In the genomic region with DNA sequence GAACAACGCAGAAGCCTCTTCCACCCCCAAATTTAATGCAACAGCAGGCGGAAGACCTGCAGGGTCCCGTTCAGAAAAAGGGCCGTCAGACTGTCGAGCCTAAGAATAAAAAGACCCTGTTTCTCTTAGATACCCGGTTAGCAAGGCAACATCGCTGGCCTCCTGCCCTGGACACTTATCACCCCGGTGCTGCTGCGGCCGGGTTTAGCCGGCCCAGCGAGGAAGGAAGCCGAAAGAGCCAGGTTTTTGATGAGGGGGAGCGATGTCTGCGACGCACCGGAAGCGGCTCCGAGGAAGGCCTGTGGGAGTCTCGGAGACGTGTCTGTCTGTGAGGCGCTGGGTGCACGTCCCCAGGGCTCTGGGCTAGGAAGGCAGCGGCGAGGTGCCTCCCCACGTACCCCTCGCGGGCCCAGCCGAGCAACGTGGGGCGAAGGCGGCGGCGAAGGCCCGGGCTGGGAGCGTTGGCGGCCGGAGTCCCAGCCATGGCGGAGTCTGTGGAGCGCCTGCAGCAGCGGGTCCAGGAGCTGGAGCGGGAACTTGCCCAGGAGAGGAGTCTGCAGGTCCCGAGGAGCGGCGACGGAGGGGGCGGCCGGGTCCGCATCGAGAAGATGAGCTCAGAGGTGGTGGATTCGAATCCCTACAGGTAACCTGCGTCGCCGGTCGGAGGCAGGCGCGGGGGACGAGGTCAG, we compare ENCODE assay signal across 8 cellular contexts. TPM values are rescaled to one million over a fixed set of nuclear protein-coding genes. Genes with fewer than 3 reads are reported as not detected.
DNase-seq lines count a peak whose midpoint lies in the region; ATAC-seq and TF ChIP-seq lines count a peak whose summit lies in the region.

UBA5 (plus strand) TSS at position 274 of the 689 bp plus-strand sequence; CDS start at position 483, 209 bp downstream.

- H3K4me1 ChIP-seq in thoracic aorta (ENCODE audit: control insufficient read depth in 1 of 2, low read depth in 2 of 2): peaks cover 25 to 44% of the 10 kb centered on the region in 2 donors

- DNase-seq in EL (peak; percentile 77), SK-N-DZ (ENCODE audit: low spot score) (peak; percentile 79), globus pallidus (ENCODE audit: low spot score) (peak; percentile 67), omental fat pad (ENCODE audit: low spot score) (no peak), thoracic aorta (ENCODE audit: low spot score) (no peak)
- peak; percentile 55 for DNase-seq in Jurkat, Clone E6-1 (ENCODE audit: low read depth, low spot score)
- peak; percentile 77 for DNase-seq in activated naive CD4-positive, alpha-beta T cell treated with anti-CD3 and anti-CD28 coated beads, Interleukin-2, amount 50 U/mL, for 16 hours

- peak within 1 kb of the TSS; percentile 95 to 96 for H3K27ac ChIP-seq in thoracic aorta

- H3K27me3 ChIP-seq in thoracic aorta (replicated peaks; ENCODE audit: insufficient read depth): no peaks in the 10 kb centered on the region

- TF ChIP-seq CTCF in omental fat pad (IDR thresholded peaks at IDR 0.05) (no peak), thoracic aorta (IDR thresholded peaks at IDR 0.05) (no peak)

- peak; percentile 77 for ATAC-seq in GM21717 (IDR thresholded peaks at IDR 0.05; ENCODE audit: unreplicated experiment)
- ATAC-seq in omental fat pad (ENCODE audit: low FRiP score): peak; percentile 77
- ATAC-seq in thoracic aorta (ENCODE audit: insufficient number of reproducible peaks, low FRiP score, low read depth): peak; percentile 58

- H3K36me3 ChIP-seq in thoracic aorta: no peaks in the 10 kb centered on the region

- no peaks in the 10 kb centered on the region for H3K9me3 ChIP-seq in thoracic aorta

- peak within 1 kb of the TSS; percentile 90 for H3K4me3 ChIP-seq in Jurkat, Clone E6-1 (ENCODE audit: low read length)
- peak within 1 kb of the TSS; percentile 88 for H3K4me3 ChIP-seq in thoracic aorta

RNA-seq across cellular contexts. Expression of gene UBA5, which starts in this region (rescaled TPM):
- polyA plus RNA-seq in Jurkat, Clone E6-1 (2012; ENCODE audit: insufficient read depth, insufficient read length): 51.9 TPM
- polyA plus RNA-seq in SK-N-DZ (2014; cell fraction: cytosol; rRNA removed): 27.1 and 28.8 TPM in 2 replicates
- polyA plus RNA-seq in SK-N-DZ (2014; cell fraction: nucleus; rRNA removed): 65.5 and 82.8 TPM in 2 replicates
- total RNA-seq in omental fat pad: 10 to 100 TPM; 22.6 to 41.8 (median 27.2) TPM
- total RNA-seq in thoracic aorta: 10 to 100 TPM; 26.4 to 52.4 TPM

Comparison
In these comparisons a context has a peak if more than half of its experiments do, and no peak if none do; other contexts are left out.
1. DNase-seq: peak in EL (single experiment), Jurkat, Clone E6-1 (single experiment), SK-N-DZ (single experiment), activated naive CD4-positive, alpha-beta T cell treated with anti-CD3 and anti-CD28 coated beads, Interleukin-2, amount 50 U/mL, for 16 hours (single experiment) and globus pallidus (single experiment); none in omental fat pad (single experiment) and thoracic aorta (single experiment).
2. Peak in every context shown above with its lines, with median percentiles within 50 percentile points of each other: ATAC-seq.